In genomic region chr9:123394291-123395235, GRCh38 we compare ENCODE assay signal across 22 cellular contexts. TPM values are rescaled to one million over a fixed set of nuclear protein-coding genes. Genes with fewer than 3 reads are reported as not detected.
"Had no signal": no experiment of that assay in that cellular context is flagged by ENCODE, and none has a peak within 500 bp of the region (broad histone marks: within the 10 kb centered on the region; RNA-seq: fewer than 3 reads in every experiment).

No MANE protein-coding gene starts in this region.

- H3K4me3 Mint-ChIP-seq: activated naive CD4-positive, alpha-beta T cell treated with anti-CD3 and anti-CD28 coated beads, Interleukin-2, amount 50 U/mL, for 24 hours; activated T-cell treated with anti-CD3 and anti-CD28 coated beads, Interleukin-2, amount 50 U/mL, for 72 hours; natural killer cell treated with Interleukin-12 subunit alpha and Interleukin-12 subunit beta and Interleukin-15 and Interleukin-18, amount 100 ng/mL, for 72 hours had no signal

- H3K27me3 ChIP-seq: foreskin keratinocyte, tibial artery had no signal

- H3K4me1 ChIP-seq: foreskin keratinocyte, lower lobe of right lung, tibial artery had no signal

- H3K4me1 Mint-ChIP-seq: activated naive CD4-positive, alpha-beta T cell treated with anti-CD3 and anti-CD28 coated beads, Interleukin-2, amount 50 U/mL, for 24 hours had no signal

- H3K9me3 ChIP-seq: lower lobe of right lung, tibial artery had no signal

- H3K9me3 Mint-ChIP-seq: activated naive CD4-positive, alpha-beta T cell treated with anti-CD3 and anti-CD28 coated beads, Interleukin-2, amount 50 U/mL, for 24 hours; natural killer cell treated with Interleukin-12 subunit alpha and Interleukin-12 subunit beta and Interleukin-15 and Interleukin-18, amount 100 ng/mL, for 72 hours had no signal

- H3K27ac ChIP-seq: epithelial cell of prostate, foreskin keratinocyte, lower lobe of right lung, tibial artery, WERI-Rb-1 had no signal

- H3K27ac Mint-ChIP-seq: activated naive CD4-positive, alpha-beta T cell treated with anti-CD3 and anti-CD28 coated beads, Interleukin-2, amount 50 U/mL, for 24 hours; activated T-cell treated with anti-CD3 and anti-CD28 coated beads, Interleukin-2, amount 50 U/mL, for 72 hours; natural killer cell treated with Interleukin-12 subunit alpha and Interleukin-12 subunit beta and Interleukin-15 and Interleukin-18, amount 100 ng/mL, for 72 hours; progenitor cell of endocrine pancreas had no signal

- DNase-seq: activated CD4-positive, alpha-beta T cell treated with anti-CD3 and anti-CD28 coated beads for 1 hour; activated CD8-positive, alpha-beta memory T cell treated with anti-CD3 and anti-CD28 coated beads for 24 hours; activated CD8-positive, alpha-beta memory T cell treated with anti-CD3 and anti-CD28 coated beads, Interleukin-2, amount 50 U/mL, for 48 hours; activated effector memory CD4-positive, alpha-beta T cell treated with anti-CD3 and anti-CD28 coated beads, Interleukin-2, amount 50 U/mL, for 16 hours; activated T-cell treated with anti-CD3 and anti-CD28 coated beads, Interleukin-2, amount 50 U/mL, for 72 hours; foreskin keratinocyte; hypothalamus; lower lobe of right lung; occipital lobe; stimulated activated CD4-positive, alpha-beta T cell treated with anti-CD3 and anti-CD28 coated beads, Interleukin-12 subunit alpha, Interleukin-12 subunit beta, amount 100 ng/mL, for 4 hours; tibial artery; WERI-Rb-1 had no signal

- H3K36me3 Mint-ChIP-seq: natural killer cell treated with Interleukin-12 subunit alpha and Interleukin-12 subunit beta and Interleukin-15 and Interleukin-18, amount 100 ng/mL, for 72 hours had no signal

- H3K27me3 Mint-ChIP-seq: activated naive CD4-positive, alpha-beta T cell treated with anti-CD3 and anti-CD28 coated beads, Interleukin-2, amount 50 U/mL, for 24 hours; natural killer cell treated with Interleukin-12 subunit alpha and Interleukin-12 subunit beta and Interleukin-15 and Interleukin-18, amount 100 ng/mL, for 72 hours had no signal

- H3K4me3 ChIP-seq: lower lobe of right lung, tibial artery had no signal

- H3K36me3 ChIP-seq: lower lobe of right lung, WERI-Rb-1 had no signal

- FAIRE-seq: keratinocyte, urothelium cell line had no signal

- ATAC-seq: activated T-cell treated with anti-CD3 and anti-CD28 coated beads, Interleukin-2, amount 50 U/mL, for 72 hours; foreskin keratinocyte; lower lobe of right lung had no signal

RNA-seq across cellular contexts. Expression of gene CRB2, which starts 38.6 kb away (rescaled TPM):
- total RNA-seq: activated T-cell treated with anti-CD3 and anti-CD28 coated beads, Interleukin-2, amount 50 U/mL, for 72 hours; dermis microvascular lymphatic vessel endothelial cell; fibroblast of lung; foreskin keratinocyte; lower lobe of right lung; mesenteric fat pad; natural killer cell treated with Interleukin-12 subunit alpha and Interleukin-12 subunit beta and Interleukin-15 and Interleukin-18, amount 100 ng/mL, for 72 hours; T-helper 2 cell treated with Interferon-gamma antibody and Interleukin-4, amounts not matched to agents 100 ng/mL and 5 ng/mL, for 36 hours had no signal
- polyA plus RNA-seq: fibroblast of lung, foreskin keratinocyte, keratinocyte had no signal
